ENCODE assay signal across 8 cellular contexts in the genomic region with DNA sequence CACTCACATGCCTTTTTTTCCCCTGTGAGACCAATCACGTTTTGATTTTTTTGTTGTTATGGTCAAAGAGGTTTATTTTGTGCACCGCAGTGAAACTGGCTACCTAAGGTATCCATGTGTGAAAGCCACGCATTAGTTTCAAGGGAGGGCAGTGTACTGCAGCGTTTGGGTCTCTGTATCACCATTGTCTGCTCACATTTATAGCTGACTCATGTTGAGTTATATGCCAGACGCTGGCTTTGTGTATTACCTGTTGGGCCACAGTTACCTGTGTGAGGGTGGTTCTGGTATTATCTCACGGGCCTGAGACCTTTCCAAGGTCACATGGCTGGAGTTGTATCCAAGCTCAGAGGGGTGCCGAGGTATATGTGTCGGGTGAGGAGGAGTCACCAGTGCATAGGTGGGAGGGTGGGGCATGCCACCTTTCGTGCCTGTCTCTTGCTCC.
DNase-seq lines count a peak whose midpoint lies in the region; ATAC-seq lines count a peak whose summit lies in the region.

No MANE protein-coding gene starts in this region.

- POLR2A ChIA-PET in activated CD4-positive, alpha-beta memory T cell treated with anti-CD3 and anti-CD28 coated beads, Interleukin-2, amount 10 ng/mL, durations not matched to agents 7 days and 5 days (lab: Charles Lee): interaction anchor here (1.6 kb wide), 1 partner anchor 75 kb away, joined by 5 read pairs; no protein-coding TSS in a partner anchor
- POLR2A ChIA-PET in activated CD4-positive, alpha-beta memory T cell treated with anti-CD3 and anti-CD28 coated beads for 36 hours (lab: Charles Lee): interaction anchor here (0.8 kb wide), 1 partner anchor 19 kb away, joined by 3 read pairs; no protein-coding TSS in a partner anchor

- H3K27ac ChIP-seq in esophagus (ENCODE audit: low read depth in 2 of 2, low read length in 1 of 2) (peak overlapping the region; percentile 61 to 77), substantia nigra (ENCODE audit: low read depth, low read length, poor library complexity, severe bottlenecking) (peak overlapping the region; percentile 39)

- no peaks in the 10 kb centered on the region for H3K36me3 ChIP-seq in esophagus (ENCODE audit: control insufficient read depth in 2 of 2, insufficient read depth in 2 of 2, low read length in 1 of 2)

- no peaks in the 10 kb centered on the region for H3K9me3 Mint-ChIP-seq in activated CD4-positive, alpha-beta memory T cell treated with anti-CD3 and anti-CD28 coated beads, Interleukin-2, amount 10 ng/mL, durations not matched to agents 7 days and 5 days
- H3K9me3 Mint-ChIP-seq in activated CD4-positive, alpha-beta memory T cell treated with anti-CD3 and anti-CD28 coated beads for 36 hours: no peaks in the 10 kb centered on the region

- no peaks in the 10 kb centered on the region for H3K27me3 Mint-ChIP-seq in activated CD4-positive, alpha-beta memory T cell treated with anti-CD3 and anti-CD28 coated beads, Interleukin-2, amount 10 ng/mL, durations not matched to agents 7 days and 5 days
- H3K27me3 Mint-ChIP-seq in activated CD4-positive, alpha-beta memory T cell treated with anti-CD3 and anti-CD28 coated beads for 36 hours: no peaks in the 10 kb centered on the region

- H3K4me1 Mint-ChIP-seq in activated CD4-positive, alpha-beta memory T cell treated with anti-CD3 and anti-CD28 coated beads, Interleukin-2, amount 10 ng/mL, durations not matched to agents 7 days and 5 days: peaks cover 25% of the 10 kb centered on the region
- peaks cover 17% of the 10 kb centered on the region for H3K4me1 Mint-ChIP-seq in activated CD4-positive, alpha-beta memory T cell treated with anti-CD3 and anti-CD28 coated beads for 36 hours (ENCODE audit: low read depth)

- H3K4me3 Mint-ChIP-seq in activated CD4-positive, alpha-beta memory T cell treated with anti-CD3 and anti-CD28 coated beads, Interleukin-2, amount 10 ng/mL, durations not matched to agents 7 days and 5 days: no peak overlapping the region
- H3K4me3 Mint-ChIP-seq in activated CD4-positive, alpha-beta memory T cell treated with anti-CD3 and anti-CD28 coated beads for 36 hours: no peak overlapping the region

- H3K27me3 ChIP-seq in esophagus (ENCODE audit: control insufficient read depth in 1 of 2, insufficient read depth in 2 of 2, low read length in 2 of 2): no peaks in the 10 kb centered on the region

- ATAC-seq in HG03460 (IDR thresholded peaks at IDR 0.05; ENCODE audit: unreplicated experiment) (peak; percentile 48), HG03280 (IDR thresholded peaks at IDR 0.05; ENCODE audit: unreplicated experiment) (no peak)

- intact Hi-C loops in activated CD4-positive, alpha-beta memory T cell treated with anti-CD3 and anti-CD28 coated beads for 36 hours (cut with micrococcal nuclease): no loop called here

- no peak for DNase-seq in activated CD4-positive, alpha-beta memory T cell treated with anti-CD3 and anti-CD28 coated beads, Interleukin-2, amount 10 ng/mL, durations not matched to agents 7 days and 5 days
- DNase-seq in activated CD4-positive, alpha-beta memory T cell treated with anti-CD3 and anti-CD28 coated beads for 36 hours: no peak
- DNase-seq in substantia nigra (lab: John Stamatoyannopoulos, UW) (peak in 1 of 49 donors; percentile 24), NCI-H446 (lab: John Stamatoyannopoulos, UW) (no peak)
- DNase-seq in stimulated activated CD8-positive, alpha-beta memory T cell treated with anti-CD3 and anti-CD28 coated beads, Interleukin-4, amount 100 ng/mL, for 48 hours: no peak

- 42% methylated on average over 9 of the region's 9 CpGs for WGBS in esophagus, 2 donors

- no peak overlapping the region for H3K4me3 ChIP-seq in esophagus (ENCODE audit: low read depth in 1 of 2, low read length in 2 of 2)

- H3K27ac Mint-ChIP-seq in activated CD4-positive, alpha-beta memory T cell treated with anti-CD3 and anti-CD28 coated beads, Interleukin-2, amount 10 ng/mL, durations not matched to agents 7 days and 5 days: peak overlapping the region; percentile 69
- H3K27ac Mint-ChIP-seq in activated CD4-positive, alpha-beta memory T cell treated with anti-CD3 and anti-CD28 coated beads for 36 hours: no peak overlapping the region

- H3K9me3 ChIP-seq in esophagus (ENCODE audit: control insufficient read depth in 2 of 2, insufficient read depth in 1 of 2, low read depth in 1 of 2, low read length in 1 of 2): no peaks in the 10 kb centered on the region

- H3K36me3 Mint-ChIP-seq in activated CD4-positive, alpha-beta memory T cell treated with anti-CD3 and anti-CD28 coated beads, Interleukin-2, amount 10 ng/mL, durations not matched to agents 7 days and 5 days (ENCODE audit: low read depth): no peaks in the 10 kb centered on the region
- H3K36me3 Mint-ChIP-seq in activated CD4-positive, alpha-beta memory T cell treated with anti-CD3 and anti-CD28 coated beads for 36 hours: no peaks in the 10 kb centered on the region

- peaks cover 5 to 18% of the 10 kb centered on the region in 2 donors for H3K4me1 ChIP-seq in esophagus (ENCODE audit: control insufficient read depth in 2 of 2, insufficient read depth in 2 of 2, low read length in 1 of 2)

- CTCF ChIA-PET in activated CD4-positive, alpha-beta memory T cell treated with anti-CD3 and anti-CD28 coated beads, Interleukin-2, amount 10 ng/mL, durations not matched to agents 7 days and 5 days (lab: Charles Lee): interaction anchor here (1.0 to 1.6 kb wide), 4 partner anchors 19 to 97 kb away, joined by 3 to 5 read pairs (median 5); partner anchors contain the start of gene ARHGAP26
- CTCF ChIA-PET in activated CD4-positive, alpha-beta memory T cell treated with anti-CD3 and anti-CD28 coated beads for 36 hours (lab: Charles Lee): interaction anchor here (1.2 kb wide), 1 partner anchor 21 kb away, joined by 3 read pairs; no protein-coding TSS in a partner anchor
